1 cellular context compared by ENCODE assay signal in the genomic region with DNA sequence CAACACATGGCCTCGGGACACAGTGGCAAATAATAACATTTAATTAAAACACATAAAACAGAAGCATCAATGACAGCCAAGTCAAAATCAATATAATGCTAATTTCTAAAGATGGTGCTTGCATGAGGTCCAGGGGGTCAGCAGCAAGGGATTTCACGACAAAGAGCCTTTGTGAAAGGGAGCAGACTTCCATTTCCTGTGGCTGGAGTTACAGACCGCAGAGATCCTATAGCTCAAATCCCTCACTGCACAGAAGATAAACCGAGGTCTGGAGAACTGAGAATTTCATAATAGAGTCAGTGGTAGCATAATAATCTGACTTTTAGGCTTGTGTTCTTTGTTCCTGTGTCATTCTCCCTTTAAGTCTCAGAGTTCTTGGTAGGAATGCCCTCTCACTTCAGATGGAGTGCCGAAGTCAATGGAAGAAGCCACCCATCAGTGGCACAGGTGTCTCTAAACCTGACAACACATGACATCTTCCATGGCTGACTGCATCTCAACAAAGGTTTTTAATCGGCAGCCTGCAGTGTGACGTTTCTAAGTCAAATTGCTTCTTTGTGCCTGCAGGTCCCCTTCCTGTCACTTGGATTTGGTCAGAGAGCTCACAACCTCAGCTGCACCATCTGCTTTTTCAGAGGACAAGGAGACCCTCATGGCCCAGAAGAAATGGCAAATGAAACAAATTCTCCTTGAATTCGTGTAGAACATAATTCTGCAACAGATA.
TF ChIP-seq lines count a peak whose summit lies in the region.

No MANE protein-coding gene starts in this region.

TF ChIP-seq in GM23338, 12 proteins besides CTCF, POLR2A, EP300 and RAD21 (continued from another document):
- TF ChIP-seq, protein P1, sequence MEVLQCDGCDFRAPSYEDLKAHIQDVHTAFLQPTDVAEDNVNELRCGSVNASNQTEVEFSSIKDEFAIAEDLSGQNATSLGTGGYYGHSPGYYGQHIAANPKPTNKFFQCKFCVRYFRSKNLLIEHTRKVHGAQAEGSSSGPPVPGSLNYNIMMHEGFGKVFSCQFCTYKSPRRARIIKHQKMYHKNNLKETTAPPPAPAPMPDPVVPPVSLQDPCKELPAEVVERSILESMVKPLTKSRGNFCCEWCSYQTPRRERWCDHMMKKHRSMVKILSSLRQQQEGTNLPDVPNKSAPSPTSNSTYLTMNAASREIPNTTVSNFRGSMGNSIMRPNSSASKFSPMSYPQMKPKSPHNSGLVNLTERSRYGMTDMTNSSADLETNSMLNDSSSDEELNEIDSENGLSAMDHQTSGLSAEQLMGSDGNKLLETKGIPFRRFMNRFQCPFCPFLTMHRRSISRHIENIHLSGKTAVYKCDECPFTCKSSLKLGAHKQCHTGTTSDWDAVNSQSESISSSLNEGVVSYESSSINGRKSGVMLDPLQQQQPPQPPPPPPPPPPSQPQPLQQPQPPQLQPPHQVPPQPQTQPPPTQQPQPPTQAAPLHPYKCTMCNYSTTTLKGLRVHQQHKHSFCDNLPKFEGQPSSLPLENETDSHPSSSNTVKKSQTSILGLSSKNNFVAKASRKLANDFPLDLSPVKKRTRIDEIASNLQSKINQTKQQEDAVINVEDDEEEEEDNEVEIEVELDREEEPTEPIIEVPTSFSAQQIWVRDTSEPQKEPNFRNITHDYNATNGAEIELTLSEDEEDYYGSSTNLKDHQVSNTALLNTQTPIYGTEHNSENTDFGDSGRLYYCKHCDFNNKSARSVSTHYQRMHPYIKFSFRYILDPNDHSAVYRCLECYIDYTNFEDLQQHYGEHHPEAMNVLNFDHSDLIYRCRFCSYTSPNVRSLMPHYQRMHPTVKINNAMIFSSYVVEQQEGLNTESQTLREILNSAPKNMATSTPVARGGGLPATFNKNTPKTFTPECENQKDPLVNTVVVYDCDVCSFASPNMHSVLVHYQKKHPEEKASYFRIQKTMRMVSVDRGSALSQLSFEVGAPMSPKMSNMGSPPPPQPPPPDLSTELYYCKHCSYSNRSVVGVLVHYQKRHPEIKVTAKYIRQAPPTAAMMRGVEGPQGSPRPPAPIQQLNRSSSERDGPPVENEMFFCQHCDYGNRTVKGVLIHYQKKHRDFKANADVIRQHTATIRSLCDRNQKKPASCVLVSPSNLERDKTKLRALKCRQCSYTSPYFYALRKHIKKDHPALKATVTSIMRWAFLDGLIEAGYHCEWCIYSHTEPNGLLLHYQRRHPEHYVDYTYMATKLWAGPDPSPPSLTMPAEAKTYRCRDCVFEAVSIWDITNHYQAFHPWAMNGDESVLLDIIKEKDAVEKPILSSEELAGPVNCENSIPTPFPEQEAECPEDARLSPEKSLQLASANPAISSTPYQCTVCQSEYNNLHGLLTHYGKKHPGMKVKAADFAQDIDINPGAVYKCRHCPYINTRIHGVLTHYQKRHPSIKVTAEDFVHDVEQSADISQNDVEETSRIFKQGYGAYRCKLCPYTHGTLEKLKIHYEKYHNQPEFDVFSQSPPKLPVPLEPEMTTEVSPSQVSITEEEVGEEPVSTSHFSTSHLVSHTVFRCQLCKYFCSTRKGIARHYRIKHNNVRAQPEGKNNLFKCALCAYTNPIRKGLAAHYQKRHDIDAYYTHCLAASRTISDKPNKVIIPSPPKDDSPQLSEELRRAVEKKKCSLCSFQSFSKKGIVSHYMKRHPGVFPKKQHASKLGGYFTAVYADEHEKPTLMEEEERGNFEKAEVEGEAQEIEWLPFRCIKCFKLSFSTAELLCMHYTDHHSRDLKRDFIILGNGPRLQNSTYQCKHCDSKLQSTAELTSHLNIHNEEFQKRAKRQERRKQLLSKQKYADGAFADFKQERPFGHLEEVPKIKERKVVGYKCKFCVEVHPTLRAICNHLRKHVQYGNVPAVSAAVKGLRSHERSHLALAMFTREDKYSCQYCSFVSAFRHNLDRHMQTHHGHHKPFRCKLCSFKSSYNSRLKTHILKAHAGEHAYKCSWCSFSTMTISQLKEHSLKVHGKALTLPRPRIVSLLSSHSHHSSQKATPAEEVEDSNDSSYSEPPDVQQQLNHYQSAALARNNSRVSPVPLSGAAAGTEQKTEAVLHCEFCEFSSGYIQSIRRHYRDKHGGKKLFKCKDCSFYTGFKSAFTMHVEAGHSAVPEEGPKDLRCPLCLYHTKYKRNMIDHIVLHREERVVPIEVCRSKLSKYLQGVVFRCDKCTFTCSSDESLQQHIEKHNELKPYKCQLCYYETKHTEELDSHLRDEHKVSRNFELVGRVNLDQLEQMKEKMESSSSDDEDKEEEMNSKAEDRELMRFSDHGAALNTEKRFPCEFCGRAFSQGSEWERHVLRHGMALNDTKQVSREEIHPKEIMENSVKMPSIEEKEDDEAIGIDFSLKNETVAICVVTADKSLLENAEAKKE (CRISPR knock-in tag; IDR thresholded peaks at IDR 0.05) = no peak
- TF ChIP-seq STAT1 (IDR thresholded peaks at IDR 0.05; ENCODE audit: unreplicated experiment) (no peak), CREB1 (CRISPR knock-in tag; IDR thresholded peaks at IDR 0.05; ENCODE audit: low read depth) (no peak), NANOG (IDR thresholded peaks at IDR 0.05; ENCODE audit: borderline replicate concordance) (no peak)
- TF ChIP-seq, protein P2, sequence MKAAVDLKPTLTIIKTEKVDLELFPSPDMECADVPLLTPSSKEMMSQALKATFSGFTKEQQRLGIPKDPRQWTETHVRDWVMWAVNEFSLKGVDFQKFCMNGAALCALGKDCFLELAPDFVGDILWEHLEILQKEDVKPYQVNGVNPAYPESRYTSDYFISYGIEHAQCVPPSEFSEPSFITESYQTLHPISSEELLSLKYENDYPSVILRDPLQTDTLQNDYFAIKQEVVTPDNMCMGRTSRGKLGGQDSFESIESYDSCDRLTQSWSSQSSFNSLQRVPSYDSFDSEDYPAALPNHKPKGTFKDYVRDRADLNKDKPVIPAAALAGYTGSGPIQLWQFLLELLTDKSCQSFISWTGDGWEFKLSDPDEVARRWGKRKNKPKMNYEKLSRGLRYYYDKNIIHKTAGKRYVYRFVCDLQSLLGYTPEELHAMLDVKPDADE (IDR thresholded peaks at IDR 0.05) = no peak
